In the genomic region with DNA sequence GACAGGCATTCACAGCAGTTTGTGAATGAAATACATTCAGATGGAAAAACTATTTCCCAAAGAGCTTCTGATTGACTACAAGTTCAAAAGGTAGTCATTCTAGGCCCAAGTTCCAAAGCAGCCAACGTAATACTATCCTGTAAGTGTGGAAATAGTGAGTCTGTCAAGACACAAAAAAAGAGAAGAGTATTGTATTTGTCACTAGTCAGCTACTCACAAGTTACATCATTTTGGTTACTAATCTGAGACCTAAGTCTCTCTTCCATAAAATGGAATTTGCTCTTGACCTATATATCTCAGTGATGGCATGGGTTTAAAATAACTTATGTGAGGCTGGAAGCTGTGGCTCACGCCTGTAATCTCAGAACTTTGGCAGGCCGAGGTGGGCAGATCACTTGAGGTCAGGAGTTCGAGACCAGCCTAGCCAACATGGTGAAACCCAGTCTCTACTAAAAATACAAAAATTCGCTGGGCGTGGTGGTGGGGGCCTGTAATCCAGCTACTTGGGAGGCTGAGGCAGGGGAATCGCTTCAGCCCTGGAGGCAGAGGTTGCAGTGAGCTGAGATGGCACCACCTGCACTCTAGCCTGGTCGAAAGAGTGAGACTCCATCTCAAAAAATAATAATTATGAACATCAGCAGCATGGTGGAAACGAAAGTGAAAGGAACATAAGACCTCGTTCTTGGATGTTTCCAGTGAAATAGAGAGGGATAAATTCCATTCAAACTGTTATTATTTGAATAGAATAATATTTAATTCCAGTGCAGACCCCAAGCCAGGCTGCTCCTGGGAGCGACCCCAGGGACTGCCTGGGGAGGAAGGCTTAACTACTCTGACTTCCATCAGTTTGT, we compare ENCODE assay signal across 8 cellular contexts. TPM values are rescaled to one million over a fixed set of nuclear protein-coding genes. Genes with fewer than 3 reads are reported as not detected.
DNase-seq lines count a peak whose midpoint lies in the region; ATAC-seq and TF ChIP-seq lines count a peak whose summit lies in the region.

No MANE protein-coding gene starts in this region.

- H3K27ac Mint-ChIP-seq in WTC11, result no peak overlapping the region

- peaks cover 13% of the 10 kb centered on the region for H3K9me3 Mint-ChIP-seq in WTC11

- peaks cover 6% of the 10 kb centered on the region for H3K36me3 Mint-ChIP-seq in WTC11

- H3K4me1 Mint-ChIP-seq in WTC11, result peaks cover 28% of the 10 kb centered on the region

- no peak for ATAC-seq in WTC11

- H3K4me3 ChIP-seq in epithelial cell of esophagus (ENCODE audit: low read length) (no peak overlapping the region), skeletal muscle cell (ENCODE audit: low read depth, low read length) (peak overlapping the region; percentile 19)

- TF ChIP-seq CTCF in RWPE1 (conservative IDR thresholded peaks at IDR 0.05; ENCODE audit: low read depth), result no peak
- no peak for TF ChIP-seq CTCF in epithelial cell of esophagus (IDR thresholded peaks at IDR 0.05; ENCODE audit: insufficient read depth, low read depth, low read length, missing control alignments)
- no peak for TF ChIP-seq CTCF in WTC11 (IDR thresholded peaks at IDR 0.05)

- H3K27me3 Mint-ChIP-seq in WTC11 (ENCODE audit: low read depth), result no peaks in the 10 kb centered on the region

- no peak overlapping the region for H3K4me3 Mint-ChIP-seq in WTC11

- CTCF ChIA-PET in RWPE1 (lab: Yijun Ruan, JAX) (interaction anchor here (0.6 to 0.9 kb wide), 9 partner anchors 10 to 173 kb away, joined by 3 to 4 read pairs (median 3); no protein-coding TSS in a partner anchor), WTC11 (lab: Charles Lee) (interaction anchor here (0.5 to 1.6 kb wide), 13 partner anchors 8 to 1237 kb away, joined by 3 to 8 read pairs (median 4); a partner anchor contains a TSS)

- DNase-seq in ELR (ENCODE audit: low read depth) (peak; percentile 8), RWPE1 (ENCODE audit: low spot score) (no peak), epithelial cell of esophagus (ENCODE audit: low read depth) (peak; percentile 29), skeletal muscle cell (ENCODE audit: low read depth) (no peak), NCI-H1105 treated with DMSO at 0.1 percent for 48 hours (lab: John Stamatoyannopoulos, UW) (no peak), WTC11 (ENCODE audit: low spot score) (no peak), dedifferentiated amniotic fluid mesenchymal stem cell (ENCODE audit: extremely low spot score) (no peak)
- no peak for DNase-seq in effector CD8-positive, alpha-beta T cell (lab: John Stamatoyannopoulos, UW)

- H3K27ac ChIP-seq in RWPE1, result peak overlapping the region; percentile 57

- POLR2A ChIA-PET in RWPE1 (lab: Yijun Ruan, JAX; ENCODE audit: low non-redundant PET) (no interaction called here), WTC11 (lab: Charles Lee) (no interaction called here)

TF ChIP-seq in WTC11, 78 proteins besides CTCF, POLR2A, EP300 and RAD21:
- TF ChIP-seq NFYB (CRISPR knock-in tag; conservative IDR thresholded peaks at IDR 0.05; ENCODE audit: low read depth) (no peak), JAZF1 (CRISPR knock-in tag; IDR thresholded peaks at IDR 0.05) (no peak), RORB (CRISPR knock-in tag; IDR thresholded peaks at IDR 0.05) (no peak), TCF7 (CRISPR knock-in tag; IDR thresholded peaks at IDR 0.05; ENCODE audit: low read depth) (no peak), ZNF219 (CRISPR knock-in tag; IDR thresholded peaks at IDR 0.05; ENCODE audit: borderline replicate concordance) (no peak), CBFB (CRISPR knock-in tag; IDR thresholded peaks at IDR 0.05; ENCODE audit: low read depth) (no peak), ZNF138 (CRISPR knock-in tag; conservative IDR thresholded peaks at IDR 0.05) (no peak), JUN (CRISPR knock-in tag; IDR thresholded peaks at IDR 0.05) (no peak), ZNF396 (CRISPR knock-in tag; IDR thresholded peaks at IDR 0.05; ENCODE audit: borderline replicate concordance) (no peak), TP53 (CRISPR knock-in tag; IDR thresholded peaks at IDR 0.05) (no peak), FOXJ3 (CRISPR knock-in tag; IDR thresholded peaks at IDR 0.05; ENCODE audit: borderline replicate concordance) (no peak), ELF4 (CRISPR knock-in tag; IDR thresholded peaks at IDR 0.05; ENCODE audit: low read depth) (no peak), CREB1 (CRISPR knock-in tag; IDR thresholded peaks at IDR 0.05) (no peak), NR2C2 (CRISPR knock-in tag; IDR thresholded peaks at IDR 0.05) (no peak)
- TF ChIP-seq, protein P1, sequence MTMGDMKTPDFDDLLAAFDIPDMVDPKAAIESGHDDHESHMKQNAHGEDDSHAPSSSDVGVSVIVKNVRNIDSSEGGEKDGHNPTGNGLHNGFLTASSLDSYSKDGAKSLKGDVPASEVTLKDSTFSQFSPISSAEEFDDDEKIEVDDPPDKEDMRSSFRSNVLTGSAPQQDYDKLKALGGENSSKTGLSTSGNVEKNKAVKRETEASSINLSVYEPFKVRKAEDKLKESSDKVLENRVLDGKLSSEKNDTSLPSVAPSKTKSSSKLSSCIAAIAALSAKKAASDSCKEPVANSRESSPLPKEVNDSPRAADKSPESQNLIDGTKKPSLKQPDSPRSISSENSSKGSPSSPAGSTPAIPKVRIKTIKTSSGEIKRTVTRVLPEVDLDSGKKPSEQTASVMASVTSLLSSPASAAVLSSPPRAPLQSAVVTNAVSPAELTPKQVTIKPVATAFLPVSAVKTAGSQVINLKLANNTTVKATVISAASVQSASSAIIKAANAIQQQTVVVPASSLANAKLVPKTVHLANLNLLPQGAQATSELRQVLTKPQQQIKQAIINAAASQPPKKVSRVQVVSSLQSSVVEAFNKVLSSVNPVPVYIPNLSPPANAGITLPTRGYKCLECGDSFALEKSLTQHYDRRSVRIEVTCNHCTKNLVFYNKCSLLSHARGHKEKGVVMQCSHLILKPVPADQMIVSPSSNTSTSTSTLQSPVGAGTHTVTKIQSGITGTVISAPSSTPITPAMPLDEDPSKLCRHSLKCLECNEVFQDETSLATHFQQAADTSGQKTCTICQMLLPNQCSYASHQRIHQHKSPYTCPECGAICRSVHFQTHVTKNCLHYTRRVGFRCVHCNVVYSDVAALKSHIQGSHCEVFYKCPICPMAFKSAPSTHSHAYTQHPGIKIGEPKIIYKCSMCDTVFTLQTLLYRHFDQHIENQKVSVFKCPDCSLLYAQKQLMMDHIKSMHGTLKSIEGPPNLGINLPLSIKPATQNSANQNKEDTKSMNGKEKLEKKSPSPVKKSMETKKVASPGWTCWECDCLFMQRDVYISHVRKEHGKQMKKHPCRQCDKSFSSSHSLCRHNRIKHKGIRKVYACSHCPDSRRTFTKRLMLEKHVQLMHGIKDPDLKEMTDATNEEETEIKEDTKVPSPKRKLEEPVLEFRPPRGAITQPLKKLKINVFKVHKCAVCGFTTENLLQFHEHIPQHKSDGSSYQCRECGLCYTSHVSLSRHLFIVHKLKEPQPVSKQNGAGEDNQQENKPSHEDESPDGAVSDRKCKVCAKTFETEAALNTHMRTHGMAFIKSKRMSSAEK (CRISPR knock-in tag; IDR thresholded peaks at IDR 0.05; ENCODE audit: borderline replicate concordance), result no peak
- TF ChIP-seq, protein P2, sequence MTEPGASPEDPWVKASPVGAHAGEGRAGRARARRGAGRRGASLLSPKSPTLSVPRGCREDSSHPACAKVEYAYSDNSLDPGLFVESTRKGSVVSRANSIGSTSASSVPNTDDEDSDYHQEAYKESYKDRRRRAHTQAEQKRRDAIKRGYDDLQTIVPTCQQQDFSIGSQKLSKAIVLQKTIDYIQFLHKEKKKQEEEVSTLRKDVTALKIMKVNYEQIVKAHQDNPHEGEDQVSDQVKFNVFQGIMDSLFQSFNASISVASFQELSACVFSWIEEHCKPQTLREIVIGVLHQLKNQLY (CRISPR knock-in tag; IDR thresholded peaks at IDR 0.05), result no peak
- TF ChIP-seq, protein P3, sequence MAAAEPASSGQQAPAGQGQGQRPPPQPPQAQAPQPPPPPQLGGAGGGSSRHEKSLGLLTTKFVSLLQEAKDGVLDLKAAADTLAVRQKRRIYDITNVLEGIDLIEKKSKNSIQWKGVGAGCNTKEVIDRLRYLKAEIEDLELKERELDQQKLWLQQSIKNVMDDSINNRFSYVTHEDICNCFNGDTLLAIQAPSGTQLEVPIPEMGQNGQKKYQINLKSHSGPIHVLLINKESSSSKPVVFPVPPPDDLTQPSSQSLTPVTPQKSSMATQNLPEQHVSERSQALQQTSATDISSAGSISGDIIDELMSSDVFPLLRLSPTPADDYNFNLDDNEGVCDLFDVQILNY (CRISPR knock-in tag; IDR thresholded peaks at IDR 0.05), result no peak
- TF ChIP-seq, protein P4, sequence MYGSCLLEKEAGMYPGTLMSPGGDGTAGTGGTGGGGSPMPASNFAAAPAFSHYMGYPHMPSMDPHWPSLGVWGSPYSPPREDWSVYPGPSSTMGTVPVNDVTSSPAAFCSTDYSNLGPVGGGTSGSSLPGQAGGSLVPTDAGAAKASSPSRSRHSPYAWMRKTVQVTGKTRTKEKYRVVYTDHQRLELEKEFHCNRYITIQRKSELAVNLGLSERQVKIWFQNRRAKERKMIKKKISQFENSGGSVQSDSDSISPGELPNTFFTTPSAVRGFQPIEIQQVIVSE (CRISPR knock-in tag; IDR thresholded peaks at IDR 0.05; ENCODE audit: borderline replicate concordance), result no peak
- TF ChIP-seq, protein P5, sequence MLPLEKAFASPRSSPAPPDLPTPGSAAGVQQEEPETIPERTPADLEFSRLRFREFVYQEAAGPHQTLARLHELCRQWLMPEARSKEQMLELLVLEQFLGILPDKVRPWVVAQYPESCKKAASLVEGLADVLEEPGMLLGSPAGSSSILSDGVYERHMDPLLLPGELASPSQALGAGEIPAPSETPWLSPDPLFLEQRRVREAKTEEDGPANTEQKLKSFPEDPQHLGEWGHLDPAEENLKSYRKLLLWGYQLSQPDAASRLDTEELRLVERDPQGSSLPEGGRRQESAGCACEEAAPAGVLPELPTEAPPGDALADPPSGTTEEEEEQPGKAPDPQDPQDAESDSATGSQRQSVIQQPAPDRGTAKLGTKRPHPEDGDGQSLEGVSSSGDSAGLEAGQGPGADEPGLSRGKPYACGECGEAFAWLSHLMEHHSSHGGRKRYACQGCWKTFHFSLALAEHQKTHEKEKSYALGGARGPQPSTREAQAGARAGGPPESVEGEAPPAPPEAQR (CRISPR knock-in tag; IDR thresholded peaks at IDR 0.05), result no peak

RNA-seq across cellular contexts. Expression of a gene that starts 2.9 kb away (rescaled TPM):
- total RNA-seq in WTC11 (2021), result 76.6 to 79.3 TPM (median 78.9 TPM) in 3 replicates

RNA-seq across cellular contexts. Expression of a gene that starts 3.2 kb away (rescaled TPM):
- 47.4 to 49.7 TPM (median 48.5 TPM) in 3 replicates for total RNA-seq in WTC11 (2021)

RNA-seq across cellular contexts. Expression of a gene that starts 31.8 kb away (rescaled TPM):
- total RNA-seq in WTC11 (2021), result 36.0 to 43.1 TPM (median 37.2 TPM) in 3 replicates

Comparison
In these comparisons a context has a peak if more than half of its experiments do, and no peak if none do; other contexts are left out.
1. DNase-seq: peak in ELR (single experiment) and epithelial cell of esophagus (single experiment); none in RWPE1 (single experiment), skeletal muscle cell (single experiment), NCI-H1105 treated with DMSO at 0.1 percent for 48 hours (single experiment), WTC11 (single experiment), dedifferentiated amniotic fluid mesenchymal stem cell (single experiment) and effector CD8-positive, alpha-beta T cell (single experiment).